8 cellular contexts compared by ENCODE assay signal in the genomic region with DNA sequence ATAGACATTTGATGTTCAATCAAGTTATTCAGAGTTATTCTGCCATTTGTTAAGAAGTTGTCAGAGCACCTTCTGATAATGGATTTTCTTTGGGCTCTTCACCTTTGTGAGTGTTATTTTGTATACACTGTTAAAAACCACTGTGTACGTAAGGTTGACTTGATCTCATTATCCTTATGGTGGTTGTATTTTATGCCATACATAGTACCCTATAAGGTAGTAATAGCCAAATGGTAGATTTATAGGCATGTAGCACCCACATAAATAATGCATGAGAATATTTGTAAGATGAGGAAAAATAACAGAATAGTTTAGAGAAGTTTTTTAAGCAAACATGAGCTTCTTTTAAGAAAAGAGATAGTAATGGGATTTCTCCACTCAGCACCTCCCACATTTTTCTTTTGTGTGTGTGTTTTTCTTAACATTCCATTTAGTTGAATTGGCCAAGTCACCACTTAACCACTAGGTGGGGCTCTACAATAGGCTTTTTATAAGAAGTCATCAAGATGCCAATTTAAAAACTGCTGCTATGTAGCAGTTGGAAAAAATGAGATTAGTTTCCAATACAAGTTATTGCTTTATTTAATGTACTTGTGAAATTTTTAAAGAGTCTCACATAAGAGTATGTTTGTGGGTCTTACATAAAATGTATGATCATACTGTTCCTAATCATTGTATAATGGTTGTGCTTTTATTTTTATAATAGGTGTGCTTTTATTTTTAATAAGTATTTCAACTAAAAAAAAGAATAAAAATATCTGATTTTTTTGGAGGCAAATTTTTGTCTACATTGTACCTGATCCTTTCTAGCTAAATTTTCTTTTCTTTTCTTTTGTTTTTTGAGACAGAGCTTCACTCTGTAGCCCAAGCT. TPM values are rescaled to one million over a fixed set of nuclear protein-coding genes. Genes with fewer than 3 reads are reported as not detected.
DNase-seq lines count a peak whose midpoint lies in the region; ATAC-seq, FAIRE-seq and TF ChIP-seq lines count a peak whose summit lies in the region.

No MANE protein-coding gene starts in this region.

- peak; percentile 67 to 92 (median 84) for TF ChIP-seq CTCF in heart left ventricle (IDR thresholded peaks at IDR 0.05)

- ATAC-seq in heart left ventricle: peak in 2 of 4 donors; percentile 50 to 53
- ATAC-seq in GM21515 (IDR thresholded peaks at IDR 0.05; ENCODE audit: unreplicated experiment): no peak

- TF ChIP-seq POLR2A in H54 (IDR thresholded peaks at IDR 0.05; ENCODE audit: low read depth, low read length) (no peak), heart left ventricle (IDR thresholded peaks at IDR 0.05) (no peak)

- no peaks in the 10 kb centered on the region for H3K9me3 ChIP-seq in heart left ventricle

- intact Hi-C loops in heart left ventricle (cut with DNase I): no loop called here

- DNase-seq in COR-L47 (lab: John Stamatoyannopoulos, UW) (peak; percentile 59), H54 (ENCODE audit: insufficient read length, low spot score) (peak; percentile 23), NCI-H2227 (lab: John Stamatoyannopoulos, UW; ENCODE audit: unreplicated experiment) (peak; percentile 87), heart left ventricle (peak in 2 of 5 donors; percentile 21 to 26), putamen (ENCODE audit: low spot score) (peak; percentile 76), mesenteric fat pad (ENCODE audit: low spot score) (no peak)
- peak; percentile 4 for DNase-seq in activated gamma-delta T cell treated with anti-CD3 and anti-CD28 coated beads, Interleukin-2, amount 50 U/mL, for 16 hours (ENCODE audit: low read depth)

- peak; percentile 95 for FAIRE-seq in H54 (lab: Jason Lieb, UNC)

- H3K27me3 ChIP-seq in heart left ventricle: no peaks in the 10 kb centered on the region

- peaks cover 0 to 98% (median 89%) of the 10 kb centered on the region in 9 donors for H3K36me3 ChIP-seq in heart left ventricle

- H3K4me3 ChIP-seq in heart left ventricle: no peak overlapping the region

- WGBS in heart left ventricle, 4 donors: 64 to 72% (median 71%) methylated on average over 1 of the region's 1 CpG

- H3K4me1 ChIP-seq in heart left ventricle: peaks cover 0 to 8% (median 0%) of the 10 kb centered on the region in 12 donors

- no peak overlapping the region for H3K27ac ChIP-seq in heart left ventricle

RNA-seq across cellular contexts. Expression of gene STMP1, which starts 41.1 kb away (rescaled TPM):
- total RNA-seq in heart left ventricle (10 to 100 TPM; 14.7 to 34.7 (median 29.2) TPM), mesenteric fat pad (21.1 TPM)
- polyA plus RNA-seq in heart left ventricle: 10 to 100 TPM; 27.0 to 34.4 TPM
